9 cellular contexts compared by ENCODE assay signal in the genomic region with DNA sequence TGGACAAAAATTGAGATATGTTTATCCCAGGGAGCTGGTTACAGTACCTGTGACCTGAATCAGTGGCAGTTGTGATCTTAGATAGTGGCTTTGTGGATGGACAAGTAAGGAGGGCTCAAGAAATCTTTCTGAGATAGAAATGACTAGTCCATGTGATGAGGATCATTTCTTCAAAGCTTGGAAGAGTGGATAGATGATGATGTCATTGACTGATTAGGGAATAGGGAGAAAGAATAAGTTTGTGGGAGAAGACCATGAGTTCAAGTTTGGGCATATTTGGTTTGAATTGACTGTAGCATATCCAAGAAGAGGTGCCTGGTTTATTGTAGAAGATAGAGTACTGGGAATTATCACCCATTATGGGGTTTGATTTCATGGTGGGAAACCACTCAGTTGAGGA.
"Had no signal": no experiment of that assay in that cellular context is flagged by ENCODE, and none has a peak within 500 bp of the region (broad histone marks: within the 10 kb centered on the region; RNA-seq: fewer than 3 reads in every experiment).

No MANE protein-coding gene starts in this region.

- DNase-seq: H9, HCEC 1CT, HFFc6, IMR-90 had no signal

- H3K4me1 Mint-ChIP-seq: GM23338, H9 had no signal

- H3K27ac Mint-ChIP-seq: GM23338, H9, HFFc6 had no signal

- FAIRE-seq: H1, H54, K562 had no signal

- H3K4me3 Mint-ChIP-seq: GM23338, H9, HFFc6 had no signal

- ATAC-seq: GM23338, K562 had no signal

- H3K4me2 ChIP-seq: GM23338 had no signal

- H3K9me3 Mint-ChIP-seq: GM23338, H9, HFFc6 had no signal

- H2AFZ ChIP-seq: GM23338 had no signal

- H3K27ac ChIP-seq: HL-60 had no signal

- H3K4me3 ChIP-seq: GM23338, K562 had no signal
